8 cellular contexts compared by ENCODE assay signal in genomic region chr7:149771199-149771636, GRCh38. TPM values are rescaled to one million over a fixed set of nuclear protein-coding genes. Genes with fewer than 3 reads are reported as not detected.
DNase-seq lines count a peak whose midpoint lies in the region; ATAC-seq lines count a peak whose summit lies in the region.

No MANE protein-coding gene starts in this region.

- H3K4me1 Mint-ChIP-seq in activated CD8-positive, alpha-beta T cell treated with anti-CD3 and anti-CD28 coated beads, Interleukin-2, amount 10 ng/mL, durations not matched to agents 7 days and 5 days (ENCODE audit: low read depth) = peaks cover 1% of the 10 kb centered on the region
- H3K4me1 Mint-ChIP-seq in stimulated activated naive CD8-positive, alpha-beta T cell treated with anti-CD3 and anti-CD28 coated beads, Interleukin-15, Interleukin-2, amounts not matched to agents 100 ng/mL and 50 ng/mL, for 24 hours (ENCODE audit: low read depth) = no peaks in the 10 kb centered on the region

- H3K9me3 Mint-ChIP-seq in activated CD8-positive, alpha-beta T cell treated with anti-CD3 and anti-CD28 coated beads, Interleukin-2, amount 10 ng/mL, durations not matched to agents 7 days and 5 days (ENCODE audit: insufficient read depth) = no peaks in the 10 kb centered on the region
- no peaks in the 10 kb centered on the region for H3K9me3 Mint-ChIP-seq in stimulated activated naive CD8-positive, alpha-beta T cell treated with anti-CD3 and anti-CD28 coated beads, Interleukin-15, Interleukin-2, amounts not matched to agents 100 ng/mL and 50 ng/mL, for 24 hours

- no peaks in the 10 kb centered on the region for H3K9me3 ChIP-seq in iPS DF 6.9 (ENCODE audit: control insufficient read depth, insufficient read depth, low read length)

- POLR2A ChIA-PET in activated CD8-positive, alpha-beta T cell treated with anti-CD3 and anti-CD28 coated beads, Interleukin-2, amount 10 ng/mL, durations not matched to agents 7 days and 5 days (lab: Charles Lee) = no interaction called here

- H3K4me3 ChIP-seq in iPS DF 6.9 (ENCODE audit: low read length) = peak overlapping the region; percentile 18; the same call in 1 of the 2 replicates

- H3K4me3 Mint-ChIP-seq in activated CD8-positive, alpha-beta T cell treated with anti-CD3 and anti-CD28 coated beads, Interleukin-2, amount 10 ng/mL, durations not matched to agents 7 days and 5 days = peak overlapping the region; percentile 43
- H3K4me3 Mint-ChIP-seq in stimulated activated naive CD8-positive, alpha-beta T cell treated with anti-CD3 and anti-CD28 coated beads, Interleukin-15, Interleukin-2, amounts not matched to agents 100 ng/mL and 50 ng/mL, for 24 hours = peak overlapping the region; percentile 23

- H3K27ac ChIP-seq in iPS DF 6.9 (ENCODE audit: low read length) = no peak overlapping the region

- H3K36me3 ChIP-seq in iPS DF 6.9 (ENCODE audit: control insufficient read depth, insufficient read depth, low read length) = no peaks in the 10 kb centered on the region

- peaks cover 22% of the 10 kb centered on the region for H3K27me3 Mint-ChIP-seq in activated CD8-positive, alpha-beta T cell treated with anti-CD3 and anti-CD28 coated beads, Interleukin-2, amount 10 ng/mL, durations not matched to agents 7 days and 5 days (ENCODE audit: low read depth)
- no peaks in the 10 kb centered on the region for H3K27me3 Mint-ChIP-seq in stimulated activated naive CD8-positive, alpha-beta T cell treated with anti-CD3 and anti-CD28 coated beads, Interleukin-15, Interleukin-2, amounts not matched to agents 100 ng/mL and 50 ng/mL, for 24 hours

- no peaks in the 10 kb centered on the region for H3K36me3 Mint-ChIP-seq in activated CD8-positive, alpha-beta T cell treated with anti-CD3 and anti-CD28 coated beads, Interleukin-2, amount 10 ng/mL, durations not matched to agents 7 days and 5 days (ENCODE audit: low read depth)
- H3K36me3 Mint-ChIP-seq in stimulated activated naive CD8-positive, alpha-beta T cell treated with anti-CD3 and anti-CD28 coated beads, Interleukin-15, Interleukin-2, amounts not matched to agents 100 ng/mL and 50 ng/mL, for 24 hours (ENCODE audit: low read depth) = peaks cover under 1% of the 10 kb centered on the region

- no peak for DNase-seq in activated CD8-positive, alpha-beta T cell treated with anti-CD3 and anti-CD28 coated beads, Interleukin-2, amount 10 ng/mL, durations not matched to agents 7 days and 5 days
- DNase-seq in iPS DF 6.9 (ENCODE audit: low read depth, low spot score) = no peak
- no peak for DNase-seq in OCI-M1 (lab: John Stamatoyannopoulos, UW)
- DNase-seq in SIG-M5 treated with dmso at 0.1 percent for 504 hours (lab: John Stamatoyannopoulos, UW; ENCODE audit: unreplicated experiment) = no peak
- no peak for DNase-seq in NCI-H1694 treated with DMSO at 0.1 percent for 48 hours (lab: John Stamatoyannopoulos, UW)

- WGBS in iPS DF 6.9 (ENCODE audit: insufficient coverage, insufficient read length) = no CpG with 5 or more reads among the region's 13 CpGs

- 0 out of 2 replicates have a peak, but pooled peaks cover 3% of the 10 kb centered on the region for H3K4me1 ChIP-seq in iPS DF 6.9 (ENCODE audit: control insufficient read depth, insufficient read depth, low read length)

- CTCF ChIA-PET in activated CD8-positive, alpha-beta T cell treated with anti-CD3 and anti-CD28 coated beads, Interleukin-2, amount 10 ng/mL, durations not matched to agents 7 days and 5 days (lab: Charles Lee) = interaction anchor here (0.7 to 1.1 kb wide), 3 partner anchors 29 kb away, joined by 3 read pairs; no protein-coding TSS in a partner anchor

- peaks cover 60% of the 10 kb centered on the region for H3K27me3 ChIP-seq in iPS DF 6.9 (ENCODE audit: control insufficient read depth, insufficient read depth, low read length)

- ATAC-seq in GM19438 (IDR thresholded peaks at IDR 0.05; ENCODE audit: low read depth, unreplicated experiment) (peak; percentile 24), HG03103 (IDR thresholded peaks at IDR 0.05; ENCODE audit: low read depth, unreplicated experiment) (peak; percentile 9)
- peak; percentile 31 for ATAC-seq in activated CD8-positive, alpha-beta T cell treated with anti-CD3 and anti-CD28 coated beads, Interleukin-2, amount 10 ng/mL, durations not matched to agents 7 days and 5 days

- H3K27ac Mint-ChIP-seq in activated CD8-positive, alpha-beta T cell treated with anti-CD3 and anti-CD28 coated beads, Interleukin-2, amount 10 ng/mL, durations not matched to agents 7 days and 5 days = no peak overlapping the region
- no peak overlapping the region for H3K27ac Mint-ChIP-seq in stimulated activated naive CD8-positive, alpha-beta T cell treated with anti-CD3 and anti-CD28 coated beads, Interleukin-15, Interleukin-2, amounts not matched to agents 100 ng/mL and 50 ng/mL, for 24 hours

RNA-seq across cellular contexts. Expression of gene ZNF467, which starts 2.2 kb away (rescaled TPM):
- under 1 TPM; 0.08 to 0.11 TPM for total RNA-seq in activated CD8-positive, alpha-beta T cell treated with anti-CD3 and anti-CD28 coated beads, Interleukin-2, amount 10 ng/mL, durations not matched to agents 7 days and 5 days
